8 cellular contexts compared by ENCODE assay signal in genomic region chr1:206002833-206003532, GRCh38. TPM values are rescaled to one million over a fixed set of nuclear protein-coding genes. Genes with fewer than 3 reads are reported as not detected.
A peak's percentile ranks its signal among the peaks of the same experiment; 100 is the strongest.
DNase-seq lines count a peak whose midpoint lies in the region; ATAC-seq, FAIRE-seq and TF ChIP-seq lines count a peak whose summit lies in the region.

A gene with protein sequence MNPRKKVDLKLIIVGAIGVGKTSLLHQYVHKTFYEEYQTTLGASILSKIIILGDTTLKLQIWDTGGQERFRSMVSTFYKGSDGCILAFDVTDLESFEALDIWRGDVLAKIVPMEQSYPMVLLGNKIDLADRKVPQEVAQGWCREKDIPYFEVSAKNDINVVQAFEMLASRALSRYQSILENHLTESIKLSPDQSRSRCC (minus strand): TSS chr1:206003395. CDS start chr1:205994135, 9,260 bp downstream.

- intact Hi-C loops in body of pancreas (cut with DNase I) = no loop called here

- DNase-seq in HT-29 (ENCODE audit: low spot score) (peak; percentile 74), body of pancreas (peak in 3 of 4 donors; percentile 36 to 63 (median 45)), keratinocyte (ENCODE audit: low read depth, low spot score) (no peak), GM12891 (ENCODE audit: insufficient read length, low spot score) (no peak), NCI-H1092 (lab: John Stamatoyannopoulos, UW) (no peak), BE2C (no peak)

- H3K9ac ChIP-seq in keratinocyte (ENCODE audit: control insufficient read depth, extremely low read depth, insufficient read depth, low read length) = peak within 1 kb of the TSS; percentile 73
- no peak within 1 kb of the TSS for H3K9ac ChIP-seq in stomach smooth muscle (ENCODE audit: low read length in 2 of 2)

- dilution Hi-C loops in keratinocyte (cut with MboI; ENCODE audit: extremely low pct_ligation_motif_present, low sequenced_read_pairs) = no loop called here

- H3K4me3 ChIP-seq in body of pancreas = no peak within 1 kb of the TSS
- H3K4me3 ChIP-seq in keratinocyte (ENCODE audit: control insufficient read depth in 2 of 3, extremely low read depth in 1 of 3, insufficient read depth in 2 of 3, low read depth in 1 of 3, low read length in 3 of 3) = peak within 1 kb of the TSS; percentile 49 to 72 (median 66)
- H3K4me3 ChIP-seq in stomach smooth muscle (ENCODE audit: low read length in 2 of 2) = peak within 1 kb of the TSS; percentile 6 to 70
- no peak within 1 kb of the TSS for H3K4me3 ChIP-seq in BE2C (ENCODE audit: low read depth, low read length)

- H3K4me1 ChIP-seq in body of pancreas (peaks cover 6% of the 10 kb centered on the region), keratinocyte (ENCODE audit: control insufficient read depth, extremely low read depth, insufficient read depth, low read length) (peaks cover 56% of the 10 kb centered on the region), stomach smooth muscle (ENCODE audit: control insufficient read depth, insufficient read depth, low read length) (peaks cover 25% of the 10 kb centered on the region), BE2C (no peaks in the 10 kb centered on the region)

- H3K9me3 ChIP-seq in body of pancreas (no peaks in the 10 kb centered on the region), keratinocyte (ENCODE audit: control insufficient read depth, low read depth, low read length) (no peaks in the 10 kb centered on the region), stomach smooth muscle (ENCODE audit: control insufficient read depth in 2 of 2, low read length in 2 of 2) (no peaks in the 10 kb centered on the region), BE2C (no peaks in the 10 kb centered on the region)

- no peaks in the 10 kb centered on the region for H4K20me1 ChIP-seq in keratinocyte (ENCODE audit: control insufficient read depth, extremely low read depth, insufficient read depth, low read length)

- TF ChIP-seq CTCF in body of pancreas (IDR thresholded peaks at IDR 0.05) (no peak), keratinocyte (optimal IDR thresholded peaks at IDR 0.05 in 1 of 3, IDR thresholded peaks at IDR 0.05 in 1 of 3, conservative IDR thresholded peaks at IDR 0.05 in 1 of 3; ENCODE audit: extremely low read depth in 1 of 3, insufficient read depth in 2 of 3, low read length in 3 of 3) (no peak), BE2C (IDR thresholded peaks at IDR 0.05; ENCODE audit: low read depth, low read length) (no peak)

- TF ChIP-seq POLR2A in body of pancreas (IDR thresholded peaks at IDR 0.05) (no peak), GM12891 (IDR thresholded peaks at IDR 0.05; ENCODE audit: low read depth, low read length) (no peak)

- H3K4me2 ChIP-seq in keratinocyte (ENCODE audit: control insufficient read depth, extremely low read depth, insufficient read depth, low read depth, low read length) = peak within 1 kb of the TSS; percentile 94

- 54 to 65% methylated on average over 7 to 10 of the region's 10 CpGs for WGBS in body of pancreas, 2 donors

- no peak for FAIRE-seq in keratinocyte (lab: Jason Lieb, UNC)
- FAIRE-seq in GM12891 (lab: Jason Lieb, UNC) = no peak

- H3K27me3 ChIP-seq in body of pancreas (no peaks in the 10 kb centered on the region), keratinocyte (ENCODE audit: control insufficient read depth, extremely low read depth, insufficient read depth, low read length) (no peaks in the 10 kb centered on the region), stomach smooth muscle (ENCODE audit: control insufficient read depth in 1 of 2, insufficient read depth in 2 of 2, low read length in 2 of 2) (no peaks in the 10 kb centered on the region), BE2C (no peaks in the 10 kb centered on the region)

- H2AFZ ChIP-seq in keratinocyte (ENCODE audit: control insufficient read depth, low read length) = peak within 1 kb of the TSS; percentile 68

- no peaks in the 10 kb centered on the region for H3K36me3 ChIP-seq in body of pancreas (replicated peaks in 1 of 2; ENCODE audit: insufficient read depth in 1 of 2, low read depth in 2 of 2)
- no peaks in the 10 kb centered on the region for H3K36me3 ChIP-seq in keratinocyte (ENCODE audit: control insufficient read depth in 2 of 2, extremely low read depth in 1 of 2, insufficient read depth in 2 of 2, low read length in 2 of 2)
- H3K36me3 ChIP-seq in stomach smooth muscle (ENCODE audit: control insufficient read depth in 2 of 2, insufficient read depth in 2 of 2, low read length in 2 of 2) = no peaks in the 10 kb centered on the region
- H3K36me3 ChIP-seq in BE2C = no peaks in the 10 kb centered on the region

- peaks cover 12% of the 10 kb centered on the region for H3K79me2 ChIP-seq in keratinocyte (ENCODE audit: control insufficient read depth, insufficient read depth, low read length)

- peak within 1 kb of the TSS in 1 of 4 donors; percentile 2 for H3K27ac ChIP-seq in body of pancreas
- H3K27ac ChIP-seq in keratinocyte (ENCODE audit: control insufficient read depth, insufficient read depth, low read length) = peak within 1 kb of the TSS; percentile 94
- H3K27ac ChIP-seq in stomach smooth muscle (ENCODE audit: low read length) = no peak within 1 kb of the TSS

- ATAC-seq in body of pancreas (peak; percentile 68), GM18907 (IDR thresholded peaks at IDR 0.05; ENCODE audit: unreplicated experiment) (no peak)

- H3K9me1 ChIP-seq in keratinocyte (ENCODE audit: control insufficient read depth, extremely low read depth, insufficient read depth, low read length) = no peaks in the 10 kb centered on the region

TF ChIP-seq in GM12891, 5 proteins besides CTCF, POLR2A, EP300 and RAD21:
- TF ChIP-seq POU2F2 (IDR thresholded peaks at IDR 0.05; ENCODE audit: low read depth, low read length) = no peak
- TF ChIP-seq SPI1 (IDR thresholded peaks at IDR 0.05; ENCODE audit: low read depth, low read length) = no peak
- TF ChIP-seq TAF1 (IDR thresholded peaks at IDR 0.05; ENCODE audit: low read depth, low read length) = no peak
- no peak for TF ChIP-seq PAX5 (IDR thresholded peaks at IDR 0.05; ENCODE audit: insufficient read depth, low read length, severe bottlenecking)
- TF ChIP-seq POLR2AphosphoS5 (IDR thresholded peaks at IDR 0.05; ENCODE audit: low read depth, low read length) = no peak

RNA-seq across cellular contexts. Expression of the gene that starts here (rescaled TPM):
- total RNA-seq in HT-29 (2014; rRNA removed; shearing (Covaris generic)) = 9.0 and 10.5 TPM in 2 replicates
- under 1 TPM in 1 of 2 donors, not detected in 1; 0.78 TPM for total RNA-seq in body of pancreas
- polyA plus RNA-seq in keratinocyte = 39.2 to 88.7 TPM (median 47.8 TPM) in 3 replicates
- polyA plus RNA-seq in keratinocyte (2011; ENCODE audit: low read depth) = 11.2 TPM
- 34.2 and 34.5 TPM in 2 replicates for polyA plus RNA-seq in keratinocyte (2011; cell fraction: cytosol; rRNA removed)
- polyA plus RNA-seq in keratinocyte (2011; cell fraction: nucleus; rRNA removed) = 46.2 and 59.1 TPM in 2 replicates
- polyA plus RNA-seq in keratinocyte (2012; ENCODE audit: low replicate concordance) = 31.2 and 36.0 TPM in 2 replicates
- 26.4 to 53.7 TPM (median 39.2 TPM) in 3 replicates for polyA minus RNA-seq in keratinocyte
- 31.3 TPM for polyA minus RNA-seq in keratinocyte (2011; cell fraction: cytosol; rRNA and poly(A)+ RNA removed)
- polyA minus RNA-seq in keratinocyte (2011; cell fraction: nucleus; rRNA and poly(A)+ RNA removed) = 27.0 and 31.3 TPM in 2 replicates
- not detected for polyA plus RNA-seq in GM12891 (2012; ENCODE audit: low read depth, missing spikeins)
- not detected for polyA plus RNA-seq in BE2C (2012; ENCODE audit: insufficient read depth, insufficient read length, low read depth)

Comparison
In these comparisons a context has a peak if more than half of its experiments do, and no peak if none do; other contexts are left out.
1. Peak in DNase-seq and ATAC-seq in body of pancreas; RNA of the gene not detected or under 1 TPM.
2. H3K4me3 ChIP-seq: peak in keratinocyte (3 of 3) and stomach smooth muscle (2 of 2); none in body of pancreas (0 of 2) and BE2C (single experiment).